17 cellular contexts compared by ENCODE assay signal in genomic region chr14:100109594-100109955, GRCh38. TPM values are rescaled to one million over a fixed set of nuclear protein-coding genes. Genes with fewer than 3 reads are reported as not detected.
DNase-seq lines count a peak whose midpoint lies in the region; ATAC-seq and TF ChIP-seq lines count a peak whose summit lies in the region.
"Had no signal": no experiment of that assay in that cellular context is flagged by ENCODE, and none has a peak within 500 bp of the region (broad histone marks: within the 10 kb centered on the region; RNA-seq: fewer than 3 reads in every experiment).

No MANE protein-coding gene starts in this region.

- no peak for DNase-seq in activated CD8-positive, alpha-beta memory T cell treated with anti-CD3 and anti-CD28 coated beads, Interleukin-2, amount 10 ng/mL, durations not matched to agents 7 days and 5 days
- no peak for DNase-seq in activated CD8-positive, alpha-beta memory T cell treated with anti-CD3 and anti-CD28 coated beads, Interleukin-2, amount 50 U/mL, for 4 hours
- no peak for DNase-seq in activated B cell treated with CpG ODN at 0.5 μM for 24 hours
- peak; percentile 46 for DNase-seq in sciatic nerve (ENCODE audit: low spot score)
- no peak for DNase-seq in NCI-H510A (lab: John Stamatoyannopoulos, UW)
- no peak for DNase-seq in occipital lobe (lab: John Stamatoyannopoulos, UW)
- DNase-seq: activated CD8-positive, alpha-beta memory T cell treated with anti-CD3 and anti-CD28 coated beads for 24 hours; activated gamma-delta T cell; endodermal cell; H7; left ventricle myocardium superior; NCI-H1105 treated with DMSO at 0.1 percent for 48 hours; NCI-H524 treated with DMSO at 0.1 percent for 48 hours had no signal

- POLR2A ChIA-PET in activated B cell treated with CpG ODN at 0.5 μM for 24 hours (lab: Charles Lee), result no interaction called here

- peak overlapping the region; percentile 90 for H3K27ac Mint-ChIP-seq in activated CD8-positive, alpha-beta memory T cell treated with anti-CD3 and anti-CD28 coated beads, Interleukin-2, amount 10 ng/mL, durations not matched to agents 7 days and 5 days
- H3K27ac Mint-ChIP-seq in activated B cell treated with CpG ODN at 0.5 μM for 24 hours, result peak overlapping the region; percentile 74
- H3K27ac Mint-ChIP-seq in dendritic cell treated with granulocyte-macrophage colony-stimulating factor and Interleukin-4, amounts not matched to agents 40 ng/mL and 50 ng/mL, for 4 days, result peak overlapping the region; percentile 43

- CTCF ChIA-PET in activated CD8-positive, alpha-beta memory T cell treated with anti-CD3 and anti-CD28 coated beads, Interleukin-2, amount 10 ng/mL, durations not matched to agents 7 days and 5 days (lab: Charles Lee), result interaction anchor here (2.2 to 24.4 kb wide), 5 partner anchors 11 to 54 kb away, joined by 11 to 607 read pairs (median 20); partner anchors contain the start of gene EVL
- CTCF ChIA-PET in activated B cell treated with CpG ODN at 0.5 μM for 24 hours (lab: Charles Lee), result interaction anchor here (0.7 to 9.7 kb wide), 6 partner anchors 15 to 128 kb away, joined by 4 to 117 read pairs (median 38); no protein-coding TSS in a partner anchor

- TF ChIP-seq CTCF in activated B cell treated with CpG ODN at 0.5 μM for 24 hours (IDR thresholded peaks at IDR 0.05), result no peak

- peaks cover 75% of the 10 kb centered on the region for H3K36me3 Mint-ChIP-seq in activated CD8-positive, alpha-beta memory T cell treated with anti-CD3 and anti-CD28 coated beads, Interleukin-2, amount 10 ng/mL, durations not matched to agents 7 days and 5 days
- peaks cover 85% of the 10 kb centered on the region for H3K36me3 Mint-ChIP-seq in activated B cell treated with CpG ODN at 0.5 μM for 24 hours (ENCODE audit: low read depth)
- peaks cover 95% of the 10 kb centered on the region for H3K36me3 Mint-ChIP-seq in dendritic cell treated with granulocyte-macrophage colony-stimulating factor and Interleukin-4, amounts not matched to agents 40 ng/mL and 50 ng/mL, for 4 days (ENCODE audit: low read depth)

- no peak for ATAC-seq in activated CD8-positive, alpha-beta memory T cell treated with anti-CD3 and anti-CD28 coated beads, Interleukin-2, amount 10 ng/mL, durations not matched to agents 7 days and 5 days
- ATAC-seq in activated B cell treated with CpG ODN at 0.5 μM for 24 hours (ENCODE audit: low read depth), result no peak
- no peak for ATAC-seq in sciatic nerve
- ATAC-seq in HG03095 (IDR thresholded peaks at IDR 0.05; ENCODE audit: unreplicated experiment), result no peak
- ATAC-seq: body of pancreas had no signal

- H3K4me1 Mint-ChIP-seq in activated CD8-positive, alpha-beta memory T cell treated with anti-CD3 and anti-CD28 coated beads, Interleukin-2, amount 10 ng/mL, durations not matched to agents 7 days and 5 days, result peaks cover 58% of the 10 kb centered on the region
- H3K4me1 Mint-ChIP-seq in activated B cell treated with CpG ODN at 0.5 μM for 24 hours, result peaks cover 36% of the 10 kb centered on the region
- peaks cover 65% of the 10 kb centered on the region for H3K4me1 Mint-ChIP-seq in dendritic cell treated with granulocyte-macrophage colony-stimulating factor and Interleukin-4, amounts not matched to agents 40 ng/mL and 50 ng/mL, for 4 days (ENCODE audit: low read depth)

- intact Hi-C loops in activated B cell treated with CpG ODN at 0.5 μM for 24 hours (cut with micrococcal nuclease) (loop anchor here (2.0 kb wide), 1 partner anchor 19 kb away; no protein-coding TSS in a partner anchor), sciatic nerve (cut with DNase I) (no loop called here)
- intact Hi-C loops in dendritic cell treated with granulocyte-macrophage colony-stimulating factor and Interleukin-4, amounts not matched to agents 40 ng/mL and 50 ng/mL, for 4 days (cut with micrococcal nuclease), result loop anchor here (2.0 kb wide), 1 partner anchor 127 kb away; no protein-coding TSS in a partner anchor

- no peaks in the 10 kb centered on the region for H3K27me3 Mint-ChIP-seq in activated CD8-positive, alpha-beta memory T cell treated with anti-CD3 and anti-CD28 coated beads, Interleukin-2, amount 10 ng/mL, durations not matched to agents 7 days and 5 days
- no peaks in the 10 kb centered on the region for H3K27me3 Mint-ChIP-seq in activated B cell treated with CpG ODN at 0.5 μM for 24 hours
- no peaks in the 10 kb centered on the region for H3K27me3 Mint-ChIP-seq in dendritic cell treated with granulocyte-macrophage colony-stimulating factor and Interleukin-4, amounts not matched to agents 40 ng/mL and 50 ng/mL, for 4 days

- H3K4me3 Mint-ChIP-seq in activated CD8-positive, alpha-beta memory T cell treated with anti-CD3 and anti-CD28 coated beads, Interleukin-2, amount 10 ng/mL, durations not matched to agents 7 days and 5 days, result no peak overlapping the region
- H3K4me3 Mint-ChIP-seq in activated B cell treated with CpG ODN at 0.5 μM for 24 hours, result no peak overlapping the region
- H3K4me3 Mint-ChIP-seq in dendritic cell treated with granulocyte-macrophage colony-stimulating factor and Interleukin-4, amounts not matched to agents 40 ng/mL and 50 ng/mL, for 4 days, result no peak overlapping the region
- H3K4me3 Mint-ChIP-seq: endodermal cell had no signal

- no peaks in the 10 kb centered on the region for H3K9me3 Mint-ChIP-seq in activated CD8-positive, alpha-beta memory T cell treated with anti-CD3 and anti-CD28 coated beads, Interleukin-2, amount 10 ng/mL, durations not matched to agents 7 days and 5 days (ENCODE audit: low read depth)
- no peaks in the 10 kb centered on the region for H3K9me3 Mint-ChIP-seq in activated B cell treated with CpG ODN at 0.5 μM for 24 hours
- H3K9me3 Mint-ChIP-seq in dendritic cell treated with granulocyte-macrophage colony-stimulating factor and Interleukin-4, amounts not matched to agents 40 ng/mL and 50 ng/mL, for 4 days, result no peaks in the 10 kb centered on the region
- H3K9me3 Mint-ChIP-seq: endodermal cell had no signal

RNA-seq across cellular contexts. Expression of gene EVL, which starts 44.4 kb away (rescaled TPM):
- total RNA-seq in activated CD8-positive, alpha-beta memory T cell treated with anti-CD3 and anti-CD28 coated beads, Interleukin-2, amount 10 ng/mL, durations not matched to agents 7 days and 5 days, result 100 to 1,000 TPM; 774 to 910 TPM
- 229 and 272 TPM in 2 replicates for total RNA-seq in activated B cell treated with CpG ODN at 0.5 μM for 24 hours
- 87.2 TPM for total RNA-seq in sciatic nerve
- total RNA-seq in occipital lobe, result 76.1 TPM

RNA-seq across cellular contexts. Expression of gene DEGS2, which starts 49.9 kb away (rescaled TPM):
- not detected for total RNA-seq in activated CD8-positive, alpha-beta memory T cell treated with anti-CD3 and anti-CD28 coated beads, Interleukin-2, amount 10 ng/mL, durations not matched to agents 7 days and 5 days
- total RNA-seq in activated B cell treated with CpG ODN at 0.5 μM for 24 hours (1.3 and 2.5 TPM in 2 replicates), sciatic nerve (3.4 TPM), occipital lobe (1.4 TPM)
- total RNA-seq: H7, left ventricle myocardium superior, LHCN-M2 had no signal
